ENCODE assay signal across 8 cellular contexts in genomic region chr11:12430912-12431311, GRCh38. TPM values are rescaled to one million over a fixed set of nuclear protein-coding genes. Genes with fewer than 3 reads are reported as not detected.
DNase-seq lines count a peak whose midpoint lies in the region; ATAC-seq, FAIRE-seq and TF ChIP-seq lines count a peak whose summit lies in the region.

No MANE protein-coding gene starts in this region.

- TF ChIP-seq CTCF in ascending aorta (IDR thresholded peaks at IDR 0.05) = no peak

- FAIRE-seq in frontal cortex (lab: Jason Lieb, UNC) = no peak

- H3K27ac ChIP-seq in ascending aorta = peak overlapping the region; percentile 89 to 92

- H3K4me3 ChIP-seq in ascending aorta = peak overlapping the region in 1 of 2 donors; percentile 29

- peak; percentile 68 for DNase-seq in Daoy (ENCODE audit: low read depth)
- peak; percentile 51 to 90 for DNase-seq in ascending aorta (ENCODE audit: low spot score in 2 of 2)
- peak; percentile 81 for DNase-seq in left cardiac atrium
- DNase-seq in pulmonary artery endothelial cell (ENCODE audit: low read depth, low spot score) = peak; percentile 61
- DNase-seq in DMS79 treated with DMSO at 0.1 percent for 48 hours (lab: John Stamatoyannopoulos, UW) = no peak
- no peak for DNase-seq in frontal cortex (ENCODE audit: low spot score in 2 of 2)
- no peak for DNase-seq in NCI-H748 treated with DMSO at 0.1 percent for 48 hours (lab: John Stamatoyannopoulos, UW)

- ATAC-seq in left cardiac atrium (peak; percentile 85 to 90), HG03196 (IDR thresholded peaks at IDR 0.05; ENCODE audit: unreplicated experiment) (no peak)

- intact Hi-C loops in ascending aorta (cut with DNase I) = loop anchor here (2.0 kb wide), 1 partner anchor 52 kb away; no protein-coding TSS in a partner anchor
- intact Hi-C loops in left cardiac atrium (cut with DNase I) = no loop called here

- peaks cover 26 to 49% of the 10 kb centered on the region in 2 donors for H3K4me1 ChIP-seq in ascending aorta

- no peaks in the 10 kb centered on the region for H3K9me3 ChIP-seq in ascending aorta

- H3K27me3 ChIP-seq in ascending aorta = no peaks in the 10 kb centered on the region

- no peaks in the 10 kb centered on the region for H3K36me3 ChIP-seq in ascending aorta

RNA-seq across cellular contexts. Expression of gene PARVA, which starts 53.5 kb away (rescaled TPM):
- 20.2 and 26.8 TPM in 2 replicates for total RNA-seq in Daoy (2014; rRNA removed; shearing (Covaris generic))
- total RNA-seq in ascending aorta (51.6 TPM), left cardiac atrium (100 to 1,000 TPM in 1 of 2 donors, 10 to 100 TPM in 1; 66.5 to 105 TPM), pulmonary artery endothelial cell (23.5 and 31.8 TPM in 2 replicates), frontal cortex (3.3 TPM)

Comparison
In these comparisons a context has a peak if more than half of its experiments do, and no peak if none do; other contexts are left out.
1. DNase-seq: peak in Daoy (single experiment), ascending aorta (2 of 2), left cardiac atrium (single experiment) and pulmonary artery endothelial cell (single experiment); none in DMS79 treated with DMSO at 0.1 percent for 48 hours (single experiment), frontal cortex (0 of 2) and NCI-H748 treated with DMSO at 0.1 percent for 48 hours (single experiment).